8 cellular contexts compared by ENCODE assay signal in the genomic region with DNA sequence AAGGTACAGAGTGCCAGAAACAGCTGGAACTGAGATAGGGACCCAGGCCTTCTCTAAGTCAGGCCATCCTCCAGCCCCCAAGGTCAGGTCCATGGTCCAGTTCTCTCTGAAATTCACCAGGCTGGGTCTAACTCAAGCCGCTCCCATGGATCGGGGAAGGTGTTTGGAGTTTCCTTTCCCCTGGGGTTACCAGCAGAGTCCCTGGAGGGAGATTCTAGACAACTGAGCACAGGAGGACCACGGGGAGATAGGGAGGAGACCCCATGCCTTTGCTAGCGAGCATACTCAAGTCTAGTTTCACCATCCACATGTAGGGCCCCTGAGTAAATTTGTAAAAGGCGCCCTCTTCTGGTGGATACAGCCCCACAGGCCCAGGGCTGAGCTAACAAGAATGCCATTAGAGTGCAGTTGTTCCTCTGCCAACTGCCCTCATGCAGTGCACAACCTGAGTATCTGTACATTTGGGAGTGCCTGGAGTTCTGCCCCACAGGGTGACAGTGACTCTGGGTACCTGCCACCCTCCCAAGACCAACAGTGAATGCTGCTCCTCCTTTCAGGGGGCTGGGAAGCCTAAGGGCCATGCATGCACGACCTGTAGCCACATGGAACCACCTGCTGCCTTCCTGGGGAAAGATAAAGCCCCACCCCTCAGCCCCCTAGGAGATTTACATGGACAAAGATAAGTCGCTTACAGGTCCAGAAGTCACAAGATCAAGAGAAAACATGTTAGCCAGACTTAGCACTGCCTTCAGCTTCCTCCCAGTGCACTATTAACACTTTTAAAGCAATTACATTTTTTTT.
DNase-seq lines count a peak whose midpoint lies in the region; ATAC-seq, FAIRE-seq and TF ChIP-seq lines count a peak whose summit lies in the region.

No MANE protein-coding gene starts in this region.

- no peak overlapping the region for H3K9ac ChIP-seq in adipocyte (ENCODE audit: low read length)

- intact Hi-C loops in right cardiac atrium (cut with DNase I) (loop anchor here in 3 of 4 donors (5.0 to 10.0 kb wide), 4 partner anchors 37 to 92 kb away; no protein-coding TSS in a partner anchor), sigmoid colon (cut with DNase I) (no loop called here)

- peak; percentile 34 to 66 (median 60) for TF ChIP-seq CTCF in sigmoid colon (IDR thresholded peaks at IDR 0.05)

- no peak for TF ChIP-seq EP300 in sigmoid colon (IDR thresholded peaks at IDR 0.05)

- H3K27ac ChIP-seq in right cardiac atrium (ENCODE audit: low read length) (no peak overlapping the region), sigmoid colon (no peak overlapping the region)

- 47% methylated on average over 7 of the region's 7 CpGs for WGBS in right cardiac atrium
- 38 to 55% methylated on average over 7 of the region's 7 CpGs for WGBS in sigmoid colon, 2 donors

- H3K27me3 ChIP-seq in adipocyte (replicated peaks; ENCODE audit: control insufficient read depth, insufficient read depth, low read length) (peaks cover 10% of the 10 kb centered on the region), right cardiac atrium (ENCODE audit: control insufficient read depth, insufficient read depth) (no peaks in the 10 kb centered on the region), sigmoid colon (no peaks in the 10 kb centered on the region)

- peak; percentile 92 to 95 for ATAC-seq in activated CD4-positive, CD25-positive, alpha-beta regulatory T cell treated with anti-CD3 and anti-CD28 coated beads, Interleukin-2, amount 50 U/mL, for 24 hours
- peak; percentile 79 to 80 for ATAC-seq in right cardiac atrium
- ATAC-seq in HG03175 (IDR thresholded peaks at IDR 0.05; ENCODE audit: unreplicated experiment) = no peak

- no peak for FAIRE-seq in HTR-8/SVneo (lab: Jason Lieb, UNC)

- no peaks in the 10 kb centered on the region for H3K9me3 ChIP-seq in adipocyte (ENCODE audit: control insufficient read depth, low read length)
- no peaks in the 10 kb centered on the region for H3K9me3 ChIP-seq in right cardiac atrium (ENCODE audit: control insufficient read depth, low read length)
- H3K9me3 ChIP-seq in sigmoid colon = no peaks in the 10 kb centered on the region

- H3K4me3 ChIP-seq in adipocyte (ENCODE audit: low read length) (no peak overlapping the region), right cardiac atrium (ENCODE audit: low read length) (no peak overlapping the region), sigmoid colon (no peak overlapping the region)

- no peaks in the 10 kb centered on the region for H3K4me1 ChIP-seq in adipocyte (ENCODE audit: control insufficient read depth, insufficient read depth, low read length)
- no peaks in the 10 kb centered on the region for H3K4me1 ChIP-seq in right cardiac atrium (ENCODE audit: control insufficient read depth, insufficient read depth, low read length)
- H3K4me1 ChIP-seq in sigmoid colon = peaks cover 0 to 5% (median 0%) of the 10 kb centered on the region in 4 donors

- H3K36me3 ChIP-seq in adipocyte (ENCODE audit: control insufficient read depth, insufficient read depth, low read length, severe bottlenecking) (no peaks in the 10 kb centered on the region), sigmoid colon (no peaks in the 10 kb centered on the region)

- no peak for DNase-seq in activated CD4-positive, CD25-positive, alpha-beta regulatory T cell treated with anti-CD3 and anti-CD28 coated beads, Interleukin-2, amount 50 U/mL, for 72 hours
- DNase-seq in HTR-8/SVneo (ENCODE audit: insufficient read length, low spot score) (peak; percentile 71), SK-N-DZ (ENCODE audit: low spot score) (peak; percentile 64), adipocyte (ENCODE audit: low read depth) (peak; percentile 82), right cardiac atrium (peak in 2 of 3 donors; percentile 71 to 80), sigmoid colon (no peak)

- TF ChIP-seq POLR2A in sigmoid colon (IDR thresholded peaks at IDR 0.05) = no peak

Comparison
In these comparisons a context has a peak if more than half of its experiments do, and no peak if none do; other contexts are left out.
1. DNase-seq: peak in HTR-8/SVneo (single experiment), SK-N-DZ (single experiment), adipocyte (single experiment) and right cardiac atrium (2 of 3); none in activated CD4-positive, CD25-positive, alpha-beta regulatory T cell treated with anti-CD3 and anti-CD28 coated beads, Interleukin-2, amount 50 U/mL, for 72 hours (single experiment) and sigmoid colon (single experiment).